ENCODE assay signal across 21 cellular contexts in the genomic region with DNA sequence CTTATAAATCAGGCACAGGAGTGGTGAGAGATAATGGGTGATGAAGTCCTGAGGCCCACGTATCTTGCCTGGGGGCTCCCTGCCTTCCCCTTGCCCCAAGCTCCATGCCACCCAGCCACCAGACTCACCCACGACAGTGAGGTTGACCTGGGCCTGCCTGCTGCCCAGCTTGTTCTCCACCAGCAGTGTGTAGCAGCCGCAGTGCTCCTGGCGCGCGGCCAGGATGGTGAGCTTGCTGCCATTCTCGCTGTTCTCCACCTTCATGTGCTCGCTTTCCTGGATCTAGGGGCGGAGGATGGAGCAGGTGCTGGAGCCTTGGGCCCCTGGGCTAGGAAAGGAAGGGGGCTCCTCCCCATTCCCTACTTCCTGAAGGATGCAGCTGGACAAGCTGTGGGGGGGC.
DNase-seq lines count a peak whose midpoint lies in the region; ATAC-seq, FAIRE-seq and TF ChIP-seq lines count a peak whose summit lies in the region.
"Had no signal": no experiment of that assay in that cellular context is flagged by ENCODE, and none has a peak within 500 bp of the region (broad histone marks: within the 10 kb centered on the region; RNA-seq: fewer than 3 reads in every experiment).

No MANE protein-coding gene starts in this region.

- peaks cover 89% of the 10 kb centered on the region for H3K4me1 ChIP-seq in BLaER1
- H3K4me1 ChIP-seq in esophagus muscularis mucosa = peaks cover 54 to 100% (median 100%) of the 10 kb centered on the region in 4 donors
- peaks cover 0 to 83% (median 74%) of the 10 kb centered on the region in 4 donors for H3K4me1 ChIP-seq in sigmoid colon
- peaks cover 1 to 8% of the 10 kb centered on the region in 2 donors for H3K4me1 ChIP-seq in small intestine (ENCODE audit: control insufficient read depth in 2 of 2, insufficient read depth in 1 of 2, low read depth in 1 of 2, low read length in 1 of 2)

- TF ChIP-seq POLR2A in esophagus muscularis mucosa (IDR thresholded peaks at IDR 0.05; ENCODE audit: low read depth) (no peak), sigmoid colon (IDR thresholded peaks at IDR 0.05) (no peak)

- H4K20me1 ChIP-seq in BLaER1 = no peaks in the 10 kb centered on the region

- no peak overlapping the region for H3K4me3 ChIP-seq in BLaER1
- no peak overlapping the region for H3K4me3 ChIP-seq in esophagus muscularis mucosa
- H3K4me3 ChIP-seq in sigmoid colon = no peak overlapping the region
- no peak overlapping the region for H3K4me3 ChIP-seq in small intestine (ENCODE audit: low read depth in 1 of 2, low read length in 2 of 2)
- H3K4me3 ChIP-seq: left ventricle myocardium inferior had no signal

- H3K4me3 Mint-ChIP-seq in Calu3 (ENCODE audit: low read depth, unreplicated experiment) = no peak overlapping the region
- H3K4me3 Mint-ChIP-seq: CD4-positive, CD25-positive, alpha-beta regulatory T cell; immature natural killer cell had no signal

- peaks cover 69% of the 10 kb centered on the region for H3K36me3 ChIP-seq in BLaER1
- H3K36me3 ChIP-seq in esophagus muscularis mucosa = peaks cover 0 to 56% (median 35%) of the 10 kb centered on the region in 4 donors
- H3K36me3 ChIP-seq in sigmoid colon = peaks cover 7 to 78% (median 28%) of the 10 kb centered on the region in 4 donors
- no peaks in the 10 kb centered on the region for H3K36me3 ChIP-seq in small intestine (ENCODE audit: control insufficient read depth in 2 of 2, insufficient read depth in 2 of 2, low read length in 2 of 2)
- H3K36me3 ChIP-seq: brain microvascular endothelial cell, left ventricle myocardium inferior had no signal

- no peak for FAIRE-seq in small intestine (lab: Jason Lieb, UNC)
- FAIRE-seq: endometrium had no signal

- intact Hi-C loops in esophagus muscularis mucosa (cut with DNase I) (no loop called here), sigmoid colon (cut with DNase I) (no loop called here), Calu3 (cut with micrococcal nuclease; ENCODE audit: unreplicated experiment) (no loop called here)

- H3K27me3 ChIP-seq in BLaER1 = no peaks in the 10 kb centered on the region
- H3K27me3 ChIP-seq in esophagus muscularis mucosa = no peaks in the 10 kb centered on the region
- no peaks in the 10 kb centered on the region for H3K27me3 ChIP-seq in sigmoid colon
- no peaks in the 10 kb centered on the region for H3K27me3 ChIP-seq in small intestine (ENCODE audit: control insufficient read depth in 2 of 2, insufficient read depth in 2 of 2, low read length in 2 of 2)
- H3K27me3 ChIP-seq: brain microvascular endothelial cell had no signal

- H3K9me3 ChIP-seq in BLaER1 (peaks cover 5% of the 10 kb centered on the region; the same call in 1 of the 2 replicates), esophagus muscularis mucosa (no peaks in the 10 kb centered on the region), sigmoid colon (no peaks in the 10 kb centered on the region), small intestine (ENCODE audit: control insufficient read depth, low read depth) (no peaks in the 10 kb centered on the region)
- H3K9me3 ChIP-seq: left ventricle myocardium inferior had no signal

- 0 out of 2 replicates have a peak overlapping the region, but pooled peaks have one; percentile 23 for H3K4me2 ChIP-seq in BLaER1

- H3K9ac ChIP-seq in BLaER1 = no peak overlapping the region

- DNase-seq in NCI-H1105 (lab: John Stamatoyannopoulos, UW) = peak; percentile 43
- DNase-seq in esophagus muscularis mucosa (ENCODE audit: extremely low spot score) = no peak
- peak; percentile 81 for DNase-seq in sigmoid colon
- DNase-seq in activated naive CD4-positive, alpha-beta T cell (lab: John Stamatoyannopoulos, UW) = no peak
- DNase-seq in small intestine = no peak
- DNase-seq in Calu3 = no peak
- DNase-seq: activated CD4-positive, alpha-beta T cell treated with anti-CD3 and anti-CD28 coated beads, Interleukin-2, amount 50 U/mL, for 48 hours; activated CD4-positive, CD25-positive, alpha-beta regulatory T cell; activated gamma-delta T cell; brain microvascular endothelial cell; CD4-positive, CD25-positive, alpha-beta regulatory T cell; DMS79 treated with DMSO at 0.1 percent for 48 hours; immature natural killer cell; KG1; left ventricle myocardium inferior; NCI-H2081 treated with DMSO at 0.1 percent for 48 hours; NCI-H510A treated with DMSO at 0.1 percent for 48 hours had no signal

- 60% methylated on average over 1 of the region's 9 CpGs for WGBS in esophagus muscularis mucosa
- WGBS in sigmoid colon, 2 donors = 90 to 91% methylated on average over 9 of the region's 9 CpGs
- WGBS in small intestine, 3 donors = 66 to 76% (median 74%) methylated on average over 9 of the region's 9 CpGs

- H3K27ac ChIP-seq in BLaER1 = no peak overlapping the region
- H3K27ac ChIP-seq in esophagus muscularis mucosa (replicated peaks in 1 of 4) = peak overlapping the region; percentile 94 to 97 (median 96)
- peak overlapping the region; percentile 89 to 98 (median 94) for H3K27ac ChIP-seq in sigmoid colon
- H3K27ac ChIP-seq in small intestine (ENCODE audit: low read depth in 1 of 2, low read length in 1 of 2) = no peak overlapping the region
- H3K27ac ChIP-seq: brain microvascular endothelial cell, left ventricle myocardium inferior had no signal

- CTCF ChIA-PET in Calu3 (lab: Charles Lee) = interaction anchor here (0.7 kb wide), 1 partner anchor 14 kb away, joined by 5 read pairs; no protein-coding TSS in a partner anchor

- ATAC-seq in HG02970 (IDR thresholded peaks at IDR 0.05; ENCODE audit: low FRiP score, unreplicated experiment) = no peak
- ATAC-seq: HCT116 had no signal

- TF ChIP-seq EP300 in esophagus muscularis mucosa (IDR thresholded peaks at IDR 0.05) (no peak), sigmoid colon (IDR thresholded peaks at IDR 0.05) (no peak)

- BruUV-seq in Calu3 (replicated peaks; lab: Mats Ljungman, UMichigan) = no TSS peak

- no peaks in the 10 kb centered on the region for H3K9me3 Mint-ChIP-seq in Calu3 (ENCODE audit: low read depth, unreplicated experiment)
- H3K9me3 Mint-ChIP-seq: immature natural killer cell had no signal

- H3K27ac Mint-ChIP-seq in Calu3 (ENCODE audit: unreplicated experiment) = no peak overlapping the region
- H3K27ac Mint-ChIP-seq: CD4-positive, CD25-positive, alpha-beta regulatory T cell; immature natural killer cell had no signal

- no peaks in the 10 kb centered on the region for H3K27me3 Mint-ChIP-seq in Calu3 (ENCODE audit: unreplicated experiment)

- no peak for TF ChIP-seq CTCF in esophagus muscularis mucosa (IDR thresholded peaks at IDR 0.05)
- TF ChIP-seq CTCF in sigmoid colon (IDR thresholded peaks at IDR 0.05) = no peak
- TF ChIP-seq CTCF in Calu3 (IDR thresholded peaks at IDR 0.05; ENCODE audit: unreplicated experiment) = no peak

- no peaks in the 10 kb centered on the region for H3K36me3 Mint-ChIP-seq in Calu3 (ENCODE audit: insufficient read depth, unreplicated experiment)
- H3K36me3 Mint-ChIP-seq: CD4-positive, CD25-positive, alpha-beta regulatory T cell; immature natural killer cell had no signal

- H3K4me1 Mint-ChIP-seq in Calu3 (ENCODE audit: low read depth, unreplicated experiment) = no peaks in the 10 kb centered on the region
- H3K4me1 Mint-ChIP-seq: CD4-positive, CD25-positive, alpha-beta regulatory T cell had no signal

Comparison
In these comparisons a context has a peak if more than half of its experiments do, and no peak if none do; other contexts are left out.
1. H3K27ac ChIP-seq: peak in esophagus muscularis mucosa (4 of 4) and sigmoid colon (4 of 4); none in BLaER1 (single experiment) and small intestine (0 of 2).
2. DNase-seq: peak in NCI-H1105 (single experiment) and sigmoid colon (single experiment); none in esophagus muscularis mucosa (single experiment), activated naive CD4-positive, alpha-beta T cell (0 of 4), small intestine (single experiment) and Calu3 (single experiment).